Comparison of ENCODE assay signal across 31 cellular contexts in the genomic region with DNA sequence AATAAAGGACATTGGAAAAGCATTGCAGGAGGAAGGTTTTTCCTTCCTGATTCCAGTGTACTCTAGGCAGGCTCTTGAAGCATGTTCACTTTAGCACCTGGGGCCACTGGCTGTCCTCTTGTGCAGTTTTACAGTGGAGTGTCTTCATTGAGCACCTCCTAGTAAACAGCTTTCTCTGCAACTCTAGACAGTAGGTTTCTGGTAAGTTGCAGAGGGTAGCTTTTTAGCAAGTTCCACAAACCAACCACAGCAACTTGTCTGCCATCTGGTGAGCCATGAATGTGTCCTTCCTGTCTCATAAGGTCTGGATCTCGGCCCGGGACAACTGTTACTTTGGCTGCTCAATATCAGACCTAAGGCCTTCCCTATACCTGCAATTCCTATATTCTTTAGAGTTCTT.
"Had no signal": no experiment of that assay in that cellular context is flagged by ENCODE, and none has a peak within 500 bp of the region (broad histone marks: within the 10 kb centered on the region; RNA-seq: fewer than 3 reads in every experiment).

No MANE protein-coding gene starts in this region.

- H3K4me3 ChIP-seq: body of pancreas, breast epithelium, Peyer's patch had no signal

- H3K9me3 ChIP-seq: body of pancreas, breast epithelium, Peyer's patch had no signal

- H3K4me1 Mint-ChIP-seq: activated CD4-positive, alpha-beta T cell treated with anti-CD3 and anti-CD28 coated beads for 36 hours; activated CD4-positive, alpha-beta T cell treated with anti-CD3 and anti-CD28 coated beads, Interleukin-2, amount 10 ng/mL, durations not matched to agents 7 days and 5 days; activated naive CD4-positive, alpha-beta T cell treated with anti-CD3 and anti-CD28 coated beads, Interleukin-2, amount 50 U/mL, for 24 hours; activated naive CD8-positive, alpha-beta T cell treated with anti-CD3 and anti-CD28 coated beads, Interleukin-2, amount 10 ng/mL, durations not matched to agents 7 days and 5 days had no signal

- H3K27ac ChIP-seq: body of pancreas, breast epithelium, Peyer's patch, RWPE1 had no signal

- H3K27ac Mint-ChIP-seq: activated CD4-positive, alpha-beta T cell treated with anti-CD3 and anti-CD28 coated beads for 36 hours; activated CD4-positive, alpha-beta T cell treated with anti-CD3 and anti-CD28 coated beads, Interleukin-2, amount 10 ng/mL, durations not matched to agents 7 days and 5 days; activated CD8-positive, alpha-beta T cell treated with anti-CD3 and anti-CD28 coated beads, Interleukin-2, amount 10 ng/mL, durations not matched to agents 7 days and 5 days; activated naive CD4-positive, alpha-beta T cell treated with anti-CD3 and anti-CD28 coated beads, Interleukin-2, amount 50 U/mL, for 24 hours; activated naive CD8-positive, alpha-beta T cell treated with anti-CD3 and anti-CD28 coated beads, Interleukin-2, amount 10 ng/mL, durations not matched to agents 7 days and 5 days; activated T-cell treated with anti-CD3 and anti-CD28 coated beads, Interleukin-2, amount 50 U/mL, for 24 hours; activated T-helper 2 cell treated with anti-CD3 and anti-CD28 coated beads, Interferon-gamma antibody, Interleukin-2, Interleukin-4, amounts not matched to agents 10 μg/mL and 5 μg/mL and 100 μg/mL, durations not matched to agents 14 hours and 24 hours and 36 hours; T-helper 1 cell treated with Interleukin-12 subunit alpha and Interleukin-12 subunit beta and Interleukin-4 antibody, amounts not matched to agents 30 μg/mL and 1 μg/mL, for 36 hours; T-helper 2 cell treated with Interferon-gamma antibody and Interleukin-4, amounts not matched to agents 5 μg/mL and 100 μg/mL, for 36 hours; WTC11 had no signal

- H3K27me3 Mint-ChIP-seq: activated CD4-positive, alpha-beta T cell treated with anti-CD3 and anti-CD28 coated beads for 36 hours; activated CD4-positive, alpha-beta T cell treated with anti-CD3 and anti-CD28 coated beads, Interleukin-2, amount 10 ng/mL, durations not matched to agents 7 days and 5 days; activated naive CD4-positive, alpha-beta T cell treated with anti-CD3 and anti-CD28 coated beads, Interleukin-2, amount 50 U/mL, for 24 hours; activated naive CD8-positive, alpha-beta T cell treated with anti-CD3 and anti-CD28 coated beads, Interleukin-2, amount 10 ng/mL, durations not matched to agents 7 days and 5 days; activated T-cell treated with anti-CD3 and anti-CD28 coated beads, Interleukin-2, amount 50 U/mL, for 24 hours had no signal

- H3K4me1 ChIP-seq: body of pancreas, breast epithelium, Peyer's patch had no signal

- H3K4me3 Mint-ChIP-seq: activated CD4-positive, alpha-beta T cell treated with anti-CD3 and anti-CD28 coated beads for 36 hours; activated CD4-positive, alpha-beta T cell treated with anti-CD3 and anti-CD28 coated beads, Interleukin-2, amount 10 ng/mL, durations not matched to agents 7 days and 5 days; activated CD8-positive, alpha-beta T cell treated with anti-CD3 and anti-CD28 coated beads, Interleukin-2, amount 10 ng/mL, durations not matched to agents 7 days and 5 days; activated naive CD4-positive, alpha-beta T cell treated with anti-CD3 and anti-CD28 coated beads, Interleukin-2, amount 50 U/mL, for 24 hours; activated naive CD8-positive, alpha-beta T cell treated with anti-CD3 and anti-CD28 coated beads, Interleukin-2, amount 10 ng/mL, durations not matched to agents 7 days and 5 days; activated T-cell treated with anti-CD3 and anti-CD28 coated beads, Interleukin-2, amount 50 U/mL, for 24 hours; T-helper 1 cell treated with Interleukin-12 subunit alpha and Interleukin-12 subunit beta and Interleukin-4 antibody, amounts not matched to agents 30 μg/mL and 1 μg/mL, for 36 hours; T-helper 2 cell treated with Interferon-gamma antibody and Interleukin-4, amounts not matched to agents 5 μg/mL and 100 μg/mL, for 36 hours; WTC11 had no signal

- ATAC-seq: activated CD4-positive, alpha-beta T cell treated with anti-CD3 and anti-CD28 coated beads for 36 hours; activated CD4-positive, CD25-positive, alpha-beta regulatory T cell treated with anti-CD3 and anti-CD28 coated beads, Interleukin-2, amount 50 U/mL, for 24 hours; activated CD8-positive, alpha-beta T cell treated with anti-CD3 and anti-CD28 coated beads, Interleukin-2, amount 10 ng/mL, durations not matched to agents 7 days and 5 days; body of pancreas; PC-3; Right ventricle myocardium inferior; WTC11 had no signal

- H3K36me3 ChIP-seq: breast epithelium, Peyer's patch had no signal

- H3K36me3 Mint-ChIP-seq: activated naive CD4-positive, alpha-beta T cell treated with anti-CD3 and anti-CD28 coated beads, Interleukin-2, amount 50 U/mL, for 24 hours; activated naive CD8-positive, alpha-beta T cell treated with anti-CD3 and anti-CD28 coated beads, Interleukin-2, amount 10 ng/mL, durations not matched to agents 7 days and 5 days; WTC11 had no signal

- DNase-seq: activated CD4-positive, alpha-beta T cell treated with anti-CD3 and anti-CD28 coated beads for 36 hours; activated CD4-positive, alpha-beta T cell treated with anti-CD3 and anti-CD28 coated beads, Interleukin-2, amount 10 ng/mL, durations not matched to agents 7 days and 5 days; activated CD4-positive, alpha-beta T cell treated with anti-CD3 and anti-CD28 coated beads, Interleukin-2, amount 50 U/mL, for 48 hours; activated CD8-positive, alpha-beta T cell treated with anti-CD3 and anti-CD28 coated beads, Interleukin-2, amount 10 ng/mL, durations not matched to agents 7 days and 5 days; activated gamma-delta T cell; activated naive CD4-positive, alpha-beta T cell treated with Interleukin-2 at 50 U/mL for 16 hours; activated naive CD8-positive, alpha-beta T cell treated with anti-CD3 and anti-CD28 coated beads, Interleukin-2, amount 10 ng/mL, durations not matched to agents 7 days and 5 days; activated T-cell treated with anti-CD3 and anti-CD28 coated beads, Interleukin-2, amount 50 U/mL, for 24 hours; body of pancreas; KG1; NCI-H1092 treated with DMSO at 0.1 percent for 48 hours; NCI-H1417; NCI-H146; NCI-H187; NCI-H2029 treated with DMSO at 0.1 percent for 48 hours; NCI-H2107; NCI-H345; NCI-H524 treated with DMSO at 0.1 percent for 48 hours; NK-92 treated with Interleukin-12 subunit alpha and Interleukin-12 subunit beta, amount 100 ng/mL, for 24 hours; PC-3; Peyer's patch; SIG-M5 had no signal

- H3K9me3 Mint-ChIP-seq: activated CD4-positive, alpha-beta T cell treated with anti-CD3 and anti-CD28 coated beads, Interleukin-2, amount 10 ng/mL, durations not matched to agents 7 days and 5 days; activated naive CD4-positive, alpha-beta T cell treated with anti-CD3 and anti-CD28 coated beads, Interleukin-2, amount 50 U/mL, for 24 hours; T-helper 2 cell treated with Interferon-gamma antibody and Interleukin-4, amounts not matched to agents 5 μg/mL and 100 μg/mL, for 36 hours; WTC11 had no signal

- H3K27me3 ChIP-seq: body of pancreas, breast epithelium, Peyer's patch had no signal
